8 cellular contexts compared by ENCODE assay signal in the genomic region with DNA sequence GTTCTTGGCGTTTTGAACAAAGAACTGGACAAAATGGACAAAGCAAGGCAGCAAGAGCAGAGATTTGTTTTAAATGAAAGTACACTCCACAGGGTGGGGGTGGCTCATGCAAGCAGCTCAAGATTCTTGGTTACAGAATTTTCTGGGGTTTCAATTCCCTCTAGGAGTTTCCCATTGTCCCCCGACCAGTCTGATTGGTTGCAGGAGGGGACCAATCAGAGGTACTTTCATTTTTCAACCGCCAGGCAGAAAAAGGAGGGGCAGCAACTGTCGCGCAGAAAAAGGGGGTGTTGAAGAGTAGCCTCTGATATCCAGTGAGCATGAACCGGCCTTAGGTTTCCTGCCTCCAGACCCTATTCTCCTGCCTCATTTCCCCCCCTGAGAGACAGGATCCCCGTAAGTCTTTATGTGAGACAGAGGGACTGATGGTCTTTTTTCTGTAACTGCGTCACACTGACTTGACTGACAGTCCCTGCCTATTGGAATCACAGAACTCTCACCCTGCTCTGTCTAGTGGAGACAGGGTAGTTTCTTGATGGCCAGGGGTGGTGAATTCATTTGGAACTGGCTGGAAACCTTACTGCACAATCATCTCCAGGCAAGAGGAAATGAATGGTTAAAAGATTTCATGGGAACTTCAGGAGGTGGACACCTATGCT. TPM values are rescaled to one million over a fixed set of nuclear protein-coding genes. Genes with fewer than 3 reads are reported as not detected.
DNase-seq lines count a peak whose midpoint lies in the region; ATAC-seq and TF ChIP-seq lines count a peak whose summit lies in the region.

No MANE protein-coding gene starts in this region.

- H3K4me1 Mint-ChIP-seq in glutamatergic neuron (ENCODE audit: low read depth, unreplicated experiment), result peaks cover 4% of the 10 kb centered on the region

- no peak for TF ChIP-seq CTCF in brain microvascular endothelial cell (IDR thresholded peaks at IDR 0.05; ENCODE audit: low read depth, low read length, missing control alignments)
- TF ChIP-seq CTCF in lung (IDR thresholded peaks at IDR 0.05; ENCODE audit: control extremely low read depth, extremely low read depth), result no peak
- TF ChIP-seq CTCF in glutamatergic neuron (IDR thresholded peaks at IDR 0.05; ENCODE audit: partially characterized antibody, unreplicated experiment), result no peak

- H3K4me2 ChIP-seq in Karpas-422 (ENCODE audit: low read depth, low read length, poor library complexity, severe bottlenecking), result peak overlapping the region; percentile 84

- H3K27ac ChIP-seq in ACC112 (ENCODE audit: low read depth, low read length) (peak overlapping the region; percentile 61), Karpas-422 (ENCODE audit: low read length) (no peak overlapping the region), brain microvascular endothelial cell (no peak overlapping the region), lung (ENCODE audit: low read depth in 1 of 2, low read length in 1 of 2) (peak overlapping the region in 1 of 2 donors; percentile 20)

- peaks cover 8% of the 10 kb centered on the region for H3K4me1 ChIP-seq in ACC112 (ENCODE audit: control insufficient read depth, insufficient read depth, low read length, unreplicated experiment)
- H3K4me1 ChIP-seq in Karpas-422 (ENCODE audit: low read length), result peaks cover 29% of the 10 kb centered on the region
- no peaks in the 10 kb centered on the region for H3K4me1 ChIP-seq in lung (ENCODE audit: control insufficient read depth in 2 of 2, insufficient read depth in 2 of 2, low read length in 2 of 2)

- ATAC-seq in lung (ENCODE audit: insufficient read depth, low FRiP score), result no peak
- no peak for ATAC-seq in HG03439 (IDR thresholded peaks at IDR 0.05; ENCODE audit: unreplicated experiment)

- peaks cover 2% of the 10 kb centered on the region for H3K9me3 Mint-ChIP-seq in glutamatergic neuron (ENCODE audit: unreplicated experiment)

- peak overlapping the region; percentile 68 for H3K4me3 ChIP-seq in ACC112 (ENCODE audit: low read depth, low read length)
- H3K4me3 ChIP-seq in Karpas-422 (ENCODE audit: low read length), result peak overlapping the region; percentile 72
- peak overlapping the region; percentile 37 for H3K4me3 ChIP-seq in brain microvascular endothelial cell (ENCODE audit: low read depth, low read length)
- H3K4me3 ChIP-seq in lung, result no peak overlapping the region

- peak overlapping the region; percentile 52 for H2AFZ ChIP-seq in ACC112 (ENCODE audit: low read length, unreplicated experiment)
- peak overlapping the region; percentile 96 for H2AFZ ChIP-seq in Karpas-422 (ENCODE audit: low read length)

- no peak overlapping the region for H3K27ac Mint-ChIP-seq in glutamatergic neuron (ENCODE audit: unreplicated experiment)

- no peaks in the 10 kb centered on the region for H4K20me1 ChIP-seq in Karpas-422 (ENCODE audit: insufficient read depth, low read depth, low read length)

- no peaks in the 10 kb centered on the region for H3K9me3 ChIP-seq in Karpas-422 (ENCODE audit: low read length)
- no peaks in the 10 kb centered on the region for H3K9me3 ChIP-seq in lung (ENCODE audit: control insufficient read depth in 2 of 2, insufficient read depth in 1 of 2, low read length in 1 of 2)

- H3K27me3 ChIP-seq in ACC112 (ENCODE audit: insufficient read depth, low read length), result no peaks in the 10 kb centered on the region
- no peaks in the 10 kb centered on the region for H3K27me3 ChIP-seq in Karpas-422 (ENCODE audit: low read length)
- no peaks in the 10 kb centered on the region for H3K27me3 ChIP-seq in brain microvascular endothelial cell (replicated peaks)
- no peaks in the 10 kb centered on the region for H3K27me3 ChIP-seq in lung (ENCODE audit: control insufficient read depth, insufficient read depth)

- 74 to 80% methylated on average over 8 of the region's 8 CpGs for WGBS in lung, 2 donors

- peaks cover 2% of the 10 kb centered on the region for H3K27me3 Mint-ChIP-seq in glutamatergic neuron (ENCODE audit: unreplicated experiment)

- in situ Hi-C loops in brain microvascular endothelial cell (cut with HindIII; ENCODE audit: low pct_ligation_motif_present, low sequenced_read_pairs), result no loop called here

- H3K9ac ChIP-seq in Karpas-422 (ENCODE audit: low read length), result peak overlapping the region; percentile 72

- H3K36me3 ChIP-seq in ACC112 (ENCODE audit: insufficient read depth, low read length), result 0 out of 2 replicates have a peak, but pooled peaks cover 6% of the 10 kb centered on the region
- no peaks in the 10 kb centered on the region for H3K36me3 ChIP-seq in Karpas-422 (ENCODE audit: insufficient read depth, low read length)
- no peaks in the 10 kb centered on the region for H3K36me3 ChIP-seq in brain microvascular endothelial cell (replicated peaks)
- no peaks in the 10 kb centered on the region for H3K36me3 ChIP-seq in lung (ENCODE audit: control insufficient read depth in 2 of 2, insufficient read depth in 2 of 2, low read length in 2 of 2)

- no peaks in the 10 kb centered on the region for H3K36me3 Mint-ChIP-seq in glutamatergic neuron (ENCODE audit: unreplicated experiment)

- H3K9me2 ChIP-seq in Karpas-422 (replicated peaks; ENCODE audit: insufficient read depth, low read length), result no peaks in the 10 kb centered on the region

- H3K4me3 Mint-ChIP-seq in glutamatergic neuron (ENCODE audit: unreplicated experiment), result no peak overlapping the region

- peak; percentile 86 for DNase-seq in Karpas-422
- DNase-seq in brain microvascular endothelial cell, result no peak
- peak; percentile 40 for DNase-seq in lung (ENCODE audit: low spot score)
- no peak for DNase-seq in glutamatergic neuron
- no peak for DNase-seq in SW480 (ENCODE audit: low spot score)
- no peak for DNase-seq in NCI-H1694 treated with DMSO at 0.1 percent for 48 hours (lab: John Stamatoyannopoulos, UW)

- H3K79me2 ChIP-seq in ACC112 (ENCODE audit: control insufficient read depth, insufficient read depth, low read length, unreplicated experiment) (peaks cover 16% of the 10 kb centered on the region), Karpas-422 (ENCODE audit: low read length) (no peaks in the 10 kb centered on the region)

RNA-seq across cellular contexts. Expression of gene ALOX12, which starts 59.4 kb away (rescaled TPM):
- not detected in 2 replicates for total RNA-seq in Karpas-422 (2014; rRNA removed; shearing (Covaris generic); ENCODE audit: low replicate concordance)
- total RNA-seq in lung (under 1 TPM; 0.21 to 0.68 TPM), glutamatergic neuron (ENCODE audit: unreplicated experiment) (not detected)
- under 1 TPM; 0.22 to 0.95 TPM for polyA plus RNA-seq in lung

Comparison
In these comparisons a context has a peak if more than half of its experiments do, and no peak if none do; other contexts are left out.
1. DNase-seq: peak in Karpas-422 (single experiment) and lung (single experiment); none in brain microvascular endothelial cell (single experiment), glutamatergic neuron (single experiment), SW480 (single experiment) and NCI-H1694 treated with DMSO at 0.1 percent for 48 hours (single experiment).